Comparison of ENCODE assay signal across 34 cellular contexts in genomic region chr20:15542655-15543054, GRCh38.
"Had no signal": no experiment of that assay in that cellular context is flagged by ENCODE, and none has a peak within 500 bp of the region (broad histone marks: within the 10 kb centered on the region; RNA-seq: fewer than 3 reads in every experiment).

No MANE protein-coding gene starts in this region.

- H3K27me3 ChIP-seq: adrenal gland, ascending aorta, body of pancreas, brain microvascular endothelial cell, breast epithelium, cardiac muscle cell had no signal

- H3K27ac ChIP-seq: adrenal gland, ascending aorta, body of pancreas, brain microvascular endothelial cell, breast epithelium, cardiac muscle cell had no signal

- H3K36me3 ChIP-seq: adrenal gland, ascending aorta, brain microvascular endothelial cell, breast epithelium, cardiac muscle cell had no signal

- H3K4me3 ChIP-seq: adrenal gland, ascending aorta, body of pancreas, breast epithelium, cardiac muscle cell had no signal

- DNase-seq: activated effector memory CD4-positive, alpha-beta T cell treated with anti-CD3 and anti-CD28 coated beads, Interleukin-2, amount 50 U/mL, for 16 hours; activated effector memory CD4-positive, alpha-beta T cell treated with Interleukin-2 at 50 U/mL for 16 hours; activated gamma-delta T cell; activated gamma-delta T cell treated with Interleukin-2 at 50 U/mL for 16 hours; activated naive CD4-positive, alpha-beta T cell; activated naive CD4-positive, alpha-beta T cell treated with anti-CD3 and anti-CD28 coated beads for 36 hours; activated naive CD4-positive, alpha-beta T cell treated with anti-CD3 and anti-CD28 coated beads, Interleukin-2, amount 10 ng/mL, durations not matched to agents 7 days and 5 days; activated naive CD4-positive, alpha-beta T cell treated with anti-CD3 and anti-CD28 coated beads, Interleukin-2, amount 50 U/mL, for 16 hours; activated naive CD4-positive, alpha-beta T cell treated with Interleukin-2 at 50 U/mL for 16 hours; activated naive CD8-positive, alpha-beta T cell treated with anti-CD3 and anti-CD28 coated beads for 36 hours; activated naive CD8-positive, alpha-beta T cell treated with anti-CD3 and anti-CD28 coated beads, Interleukin-2, amount 10 ng/mL, durations not matched to agents 7 days and 5 days; activated naive CD8-positive, alpha-beta T cell treated with anti-CD3 and anti-CD28 coated beads, Interleukin-2, amount 50 U/mL, for 24 hours; activated T-cell treated with anti-CD3 and anti-CD28 coated beads, Interleukin-2, amount 50 U/mL, for 1 hour; activated T-cell treated with anti-CD3 and anti-CD28 coated beads, Interleukin-2, amount 50 U/mL, for 24 hours; activated T-cell treated with anti-CD3 and anti-CD28 coated beads, Interleukin-2, amount 50 U/mL, for 4 hours; activated T-cell treated with anti-CD3 and anti-CD28 coated beads, Interleukin-2, amount 50 U/mL, for 48 hours; activated T-cell treated with anti-CD3 and anti-CD28 coated beads, Interleukin-2, amount 50 U/mL, for 72 hours; adrenal gland; amniotic stem cell; amygdala; anterior cingulate cortex; aorta; body of pancreas; brain microvascular endothelial cell; caudate nucleus; central memory CD4-positive, alpha-beta T cell; cerebellar nuclear complex had no signal

- FAIRE-seq: astrocyte, bronchial epithelial cell had no signal

- H3K9me3 ChIP-seq: adrenal gland, ascending aorta, body of pancreas, breast epithelium had no signal

- ATAC-seq: activated naive CD4-positive, alpha-beta T cell treated with anti-CD3 and anti-CD28 coated beads, Interleukin-2, amount 50 U/mL, for 72 hours; activated naive CD8-positive, alpha-beta T cell treated with anti-CD3 and anti-CD28 coated beads, Interleukin-2, amount 50 U/mL, for 24 hours; activated T-cell treated with anti-CD3 and anti-CD28 coated beads, Interleukin-2, amount 50 U/mL, for 4 hours; activated T-cell treated with anti-CD3 and anti-CD28 coated beads, Interleukin-2, amount 50 U/mL, for 72 hours; activated T-helper 17 cell treated with anti-CD3 and anti-CD28 coated beads, Interleukin-2, amount 50 U/mL, for 72 hours; body of pancreas had no signal

- H3K4me1 ChIP-seq: ascending aorta, body of pancreas, breast epithelium had no signal
